Comparison of ENCODE assay signal across 27 cellular contexts in the genomic region with DNA sequence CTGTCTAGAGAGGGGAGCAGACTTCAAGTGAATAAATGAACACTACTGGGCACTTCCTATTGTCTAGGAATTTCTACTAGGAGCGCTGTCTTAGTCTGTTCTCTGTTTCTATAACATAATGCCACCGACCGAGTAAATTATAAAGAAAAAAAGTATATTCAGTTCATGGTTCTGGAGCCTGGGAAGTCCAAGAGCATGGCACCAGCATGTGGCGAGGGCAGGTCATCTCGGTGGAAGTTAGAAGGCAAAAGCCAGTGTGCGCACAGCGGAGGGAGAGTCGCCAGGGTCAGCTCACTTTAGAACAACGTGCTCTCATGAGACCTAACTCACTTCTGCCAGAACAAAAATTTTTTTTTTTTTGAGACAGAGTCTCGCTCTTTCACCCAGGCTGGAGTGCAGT. TPM values are rescaled to one million over a fixed set of nuclear protein-coding genes. Genes with fewer than 3 reads are reported as not detected.
DNase-seq lines count a peak whose midpoint lies in the region; ATAC-seq, FAIRE-seq and TF ChIP-seq lines count a peak whose summit lies in the region.
"Had no signal": no experiment of that assay in that cellular context is flagged by ENCODE, and none has a peak within 500 bp of the region (broad histone marks: within the 10 kb centered on the region; RNA-seq: fewer than 3 reads in every experiment).

No MANE protein-coding gene starts in this region.

- no peak for ATAC-seq in HepG2
- no peak for ATAC-seq in right lobe of liver
- ATAC-seq in GM21381 (IDR thresholded peaks at IDR 0.05; ENCODE audit: unreplicated experiment) = no peak
- no peak for ATAC-seq in GM18498 (IDR thresholded peaks at IDR 0.05; ENCODE audit: unreplicated experiment)
- ATAC-seq: GM12878, GM23338 had no signal

- TF ChIP-seq RAD21 in HepG2 (CRISPR knock-in tag; IDR thresholded peaks at IDR 0.05) = no peak

- H3K36me3 ChIP-seq in HepG2 (replicated peaks in 1 of 2; ENCODE audit: control insufficient read depth in 1 of 2, insufficient read depth in 2 of 2, low read length in 2 of 2) = no peaks in the 10 kb centered on the region
- H3K36me3 ChIP-seq in right lobe of liver = no peaks in the 10 kb centered on the region
- H3K36me3 ChIP-seq in vagina = no peaks in the 10 kb centered on the region
- H3K36me3 ChIP-seq in stomach = no peaks in the 10 kb centered on the region

- H3K36me3 Mint-ChIP-seq in immature natural killer cell (no peaks in the 10 kb centered on the region), nephron (ENCODE audit: low read depth) (no peaks in the 10 kb centered on the region)

- no peak for DNase-seq in HepG2 (ENCODE audit: low spot score)
- no peak for DNase-seq in right lobe of liver
- DNase-seq in immature natural killer cell = no peak
- no peak for DNase-seq in vagina (ENCODE audit: extremely low spot score in 2 of 2)
- no peak for DNase-seq in stomach
- DNase-seq: AML-193, Caco-2, DMS 273 treated with DMSO at 0.1 percent for 48 hours, DMS79 treated with DMSO at 0.1 percent for 48 hours, HCEC 1CT, MV-4-11, NCI-H1105 treated with DMSO at 0.1 percent for 48 hours, NCI-H2029 treated with DMSO at 0.1 percent for 48 hours, NCI-H226, NCI-H510A treated with DMSO at 0.1 percent for 48 hours, NCI-H748 treated with DMSO at 0.1 percent for 48 hours, PC-9, RPMI8226, SHP77 had no signal

- peaks cover 67% of the 10 kb centered on the region for H3K4me1 ChIP-seq in HepG2 (ENCODE audit: insufficient read depth, low read length)
- peaks cover 0 to 6% (median 2%) of the 10 kb centered on the region in 4 donors for H3K4me1 ChIP-seq in right lobe of liver
- H3K4me1 ChIP-seq in vagina = peaks cover 9% of the 10 kb centered on the region
- peaks cover 15 to 27% (median 21%) of the 10 kb centered on the region in 4 donors for H3K4me1 ChIP-seq in stomach

- 81% methylated on average over 10 of the region's 10 CpGs for WGBS in HepG2 (ENCODE audit: low lambda C conversion rate)
- 95% methylated on average over 9 of the region's 10 CpGs for WGBS in right lobe of liver (ENCODE audit: insufficient coverage, low coverage, low lambda C conversion rate, missing lambda C conversion rate)
- 91 to 98% (median 95%) methylated on average over 10 of the region's 10 CpGs for WGBS in stomach, 5 donors

- H3K4me3 ChIP-seq in HepG2 (replicated peaks in 1 of 3; ENCODE audit: insufficient read depth in 1 of 3, low read depth in 2 of 3, low read length in 3 of 3) (no peak overlapping the region), right lobe of liver (no peak overlapping the region), vagina (no peak overlapping the region), stomach (no peak overlapping the region)
- H3K4me3 ChIP-seq: GM12878, GM23338, PC-9, SK-N-MC had no signal

- H3K27me3 ChIP-seq in HepG2 (ENCODE audit: control insufficient read depth in 1 of 2, insufficient read depth in 2 of 2, low read length in 2 of 2) (peaks cover 0 to 1% of the 10 kb centered on the region in 2 experiments; a peak in 1 of 5 replicates), right lobe of liver (no peaks in the 10 kb centered on the region), vagina (no peaks in the 10 kb centered on the region), stomach (peaks cover 0 to 34% (median 0%) of the 10 kb centered on the region in 3 donors)

- H3K9me3 Mint-ChIP-seq in immature natural killer cell (no peaks in the 10 kb centered on the region), nephron (no peaks in the 10 kb centered on the region)
- H3K9me3 Mint-ChIP-seq: IgD-negative memory B cell had no signal

- H3K27ac ChIP-seq in HepG2 (ENCODE audit: extremely low read length, insufficient read depth, low read length) (no peak overlapping the region), right lobe of liver (no peak overlapping the region), vagina (no peak overlapping the region), stomach (no peak overlapping the region)
- H3K27ac ChIP-seq: PC-9, SK-N-MC had no signal

- H4K20me1 ChIP-seq in HepG2 (ENCODE audit: insufficient read depth, low read length) = no peaks in the 10 kb centered on the region

- H3K4me3 Mint-ChIP-seq in immature natural killer cell (peak overlapping the region in 4 of 5 donors; percentile 22 to 71 (median 48)), nephron (peak overlapping the region; percentile 59 to 65 (median 60))
- H3K4me3 Mint-ChIP-seq: GM23338 had no signal

- peaks cover 9 to 16% of the 10 kb centered on the region in 2 donors for H3K4me1 Mint-ChIP-seq in immature natural killer cell
- peaks cover 37% of the 10 kb centered on the region for H3K4me1 Mint-ChIP-seq in nephron

- CTCF ChIA-PET in HepG2 (lab: Yijun Ruan, JAX; ENCODE audit: low intra/inter-chr PET ratio, low total read pairs) = no interaction called here

- POLR2A ChIA-PET in HepG2 (lab: Yijun Ruan, JAX) = no interaction called here

- TF ChIP-seq POLR2A in HepG2 (IDR thresholded peaks at IDR 0.05; ENCODE audit: insufficient read depth in 1 of 2, low read depth in 2 of 2, low read length in 2 of 2) (no peak), right lobe of liver (IDR thresholded peaks at IDR 0.05) (no peak), vagina (IDR thresholded peaks at IDR 0.05) (no peak), stomach (IDR thresholded peaks at IDR 0.05) (no peak)

- H3K27ac Mint-ChIP-seq in immature natural killer cell (no peak overlapping the region), nephron (peak overlapping the region; percentile 12 to 37 (median 18))
- H3K27ac Mint-ChIP-seq: CD14-positive monocyte, GM23338, IgD-negative memory B cell had no signal

- no peak for TF ChIP-seq CTCF in HepG2 (CRISPR knock-in tag; IDR thresholded peaks at IDR 0.05)
- TF ChIP-seq CTCF in right lobe of liver (IDR thresholded peaks at IDR 0.05) = no peak
- no peak for TF ChIP-seq CTCF in nephron (IDR thresholded peaks at IDR 0.05; ENCODE audit: unreplicated experiment in 3 of 3)
- no peak for TF ChIP-seq CTCF in vagina (IDR thresholded peaks at IDR 0.05)
- TF ChIP-seq CTCF in stomach (IDR thresholded peaks at IDR 0.05) = no peak

- no peak for FAIRE-seq in HepG2 (lab: Jason Lieb, UNC)
- FAIRE-seq: GM12878 had no signal

- intact Hi-C loops in HepG2 (cut with micrococcal nuclease; ENCODE audit: unreplicated experiment) (no loop called here), right lobe of liver (cut with DNase I) (no loop called here), vagina (cut with DNase I) (no loop called here), stomach (cut with DNase I; ENCODE audit: low total_unique reads) (loop anchor here (5.0 kb wide), 1 partner anchor 241 kb away; no protein-coding TSS in a partner anchor)

- BruUV-seq in HepG2 (replicated peaks; lab: Mats Ljungman, UMichigan) = no TSS peak

- no peaks in the 10 kb centered on the region for H3K9me3 ChIP-seq in HepG2 (ENCODE audit: low read length)
- H3K9me3 ChIP-seq in right lobe of liver = no peaks in the 10 kb centered on the region
- no peaks in the 10 kb centered on the region for H3K9me3 ChIP-seq in vagina
- H3K9me3 ChIP-seq in stomach = no peaks in the 10 kb centered on the region
- H3K9me3 ChIP-seq: Caco-2 had no signal

- TF ChIP-seq EP300 in HepG2 (IDR thresholded peaks at IDR 0.05; ENCODE audit: low read depth in 2 of 2, low read length in 2 of 2) (no peak), HepG2 (CRISPR knock-in tag; IDR thresholded peaks at IDR 0.05; ENCODE audit: borderline replicate concordance) (no peak), stomach (IDR thresholded peaks at IDR 0.05) (no peak)

- no peak overlapping the region for H2AFZ ChIP-seq in HepG2 (ENCODE audit: low read length)
- H2AFZ ChIP-seq: GM23338, PC-9 had no signal

- H3K79me2 ChIP-seq in HepG2 (ENCODE audit: insufficient read depth, low read length) = no peaks in the 10 kb centered on the region

- in situ Hi-C loops in HepG2 (cut with HindIII; ENCODE audit: extremely low pct_ligation_motif_present, low pct_unique_long_range_greater_than_20kb) = no loop called here

- no peak overlapping the region for H3K9ac ChIP-seq in HepG2 (ENCODE audit: insufficient read depth, low read depth, low read length)

- no peak overlapping the region for H3K4me2 ChIP-seq in HepG2 (ENCODE audit: low read depth, low read length)
- H3K4me2 ChIP-seq: GM23338, PC-9 had no signal

- H3K27me3 Mint-ChIP-seq in immature natural killer cell (ENCODE audit: low read depth in 3 of 3) = peaks cover 5 to 12% (median 9%) of the 10 kb centered on the region in 3 donors
- H3K27me3 Mint-ChIP-seq in nephron (ENCODE audit: low read depth) = peaks cover 14% of the 10 kb centered on the region

RNA-seq across cellular contexts. Expression of gene RPH3AL, which starts 35.5 kb away (rescaled TPM):
- total RNA-seq in HepG2 (2016; rRNA removed; fragmentation: Illumina TruSeq; extraction: Trizol) = 6.7 and 7.8 TPM in 2 replicates
- total RNA-seq in HepG2 (2016; cell fraction: cytosol; rRNA removed; fragmentation: Illumina TruSeq; extraction: Trizol; ENCODE audit: low read depth) = 10.8 and 13.9 TPM in 2 replicates
- total RNA-seq in HepG2 (2016; cell fraction: insoluble cytoplasmic fraction; rRNA removed; fragmentation: Illumina TruSeq; extraction: Trizol) = 8.0 and 8.6 TPM in 2 replicates
- 12.1 and 13.4 TPM in 2 replicates for total RNA-seq in HepG2 (2016; cell fraction: membrane; rRNA removed; fragmentation: Illumina TruSeq; extraction: Trizol)
- total RNA-seq in HepG2 (2016; cell fraction: nucleus; rRNA removed; fragmentation: Illumina TruSeq; extraction: Trizol) = 6.4 and 8.4 TPM in 2 replicates
- 16.4 and 20.7 TPM in 2 replicates for polyA plus RNA-seq in HepG2 (2011; rRNA removed)
- polyA plus RNA-seq in HepG2 (2011; cell fraction: cytosol; rRNA removed) = 14.3 and 17.0 TPM in 2 replicates
- 21.3 and 26.7 TPM in 2 replicates for polyA plus RNA-seq in HepG2 (2011; cell fraction: nucleus; rRNA removed)
- polyA plus RNA-seq in HepG2 (2012) = 11.7 and 14.0 TPM in 2 replicates
- polyA plus RNA-seq in HepG2 (2016; cell fraction: cytosol; fragmentation: Illumina TruSeq; extraction: Trizol; ENCODE audit: low read depth) = 4.1 and 4.3 TPM in 2 replicates
- polyA plus RNA-seq in HepG2 (2016; cell fraction: insoluble cytoplasmic fraction; fragmentation: Illumina TruSeq; extraction: Trizol; ENCODE audit: low read depth) = 6.7 and 7.3 TPM in 2 replicates
- polyA plus RNA-seq in HepG2 (2016; cell fraction: membrane; fragmentation: Illumina TruSeq; extraction: Trizol; ENCODE audit: low read depth) = 9.3 and 12.3 TPM in 2 replicates
- 8.0 and 9.6 TPM in 2 replicates for polyA plus RNA-seq in HepG2 (2016; cell fraction: nucleus; fragmentation: Illumina TruSeq; extraction: Trizol; ENCODE audit: insufficient read depth, low read depth)
- polyA minus RNA-seq in HepG2 (2011; rRNA and poly(A)+ RNA removed; ENCODE audit: low replicate concordance) = 4.7 and 30.0 TPM in 2 replicates
- polyA minus RNA-seq in HepG2 (2011; cell fraction: cytosol; rRNA and poly(A)+ RNA removed) = 12.5 TPM in 2 replicates
- polyA minus RNA-seq in HepG2 (2011; cell fraction: nucleus; rRNA and poly(A)+ RNA removed) = 29.4 and 31.1 TPM in 2 replicates
- total RNA-seq in right lobe of liver = 10 to 100 TPM; 17.6 to 74.0 (median 25.7) TPM
- 10 to 100 TPM in 1 of 3 donors, 1 to 10 TPM in 2; 4.2 to 10.3 (median 4.5) TPM for polyA plus RNA-seq in immature natural killer cell
- 43.5 TPM for total RNA-seq in vagina
- total RNA-seq in stomach = 10 to 100 TPM in 3 of 5 donors, 1 to 10 TPM in 2; 4.9 to 38.5 (median 16.0) TPM
- polyA plus RNA-seq in stomach = 10 to 100 TPM in 2 of 3 donors, 1 to 10 TPM in 1; 5.1 to 20.0 (median 18.9) TPM

RNA-seq across cellular contexts. Expression of gene RFLNB, which starts 57.7 kb away (rescaled TPM):
- 21.3 and 22.8 TPM in 2 replicates for total RNA-seq in HepG2 (2016; rRNA removed; fragmentation: Illumina TruSeq; extraction: Trizol)
- total RNA-seq in HepG2 (2016; cell fraction: cytosol; rRNA removed; fragmentation: Illumina TruSeq; extraction: Trizol; ENCODE audit: low read depth) = 27.1 and 28.5 TPM in 2 replicates
- total RNA-seq in HepG2 (2016; cell fraction: insoluble cytoplasmic fraction; rRNA removed; fragmentation: Illumina TruSeq; extraction: Trizol) = 19.3 and 21.8 TPM in 2 replicates
- total RNA-seq in HepG2 (2016; cell fraction: membrane; rRNA removed; fragmentation: Illumina TruSeq; extraction: Trizol) = 58.7 and 64.2 TPM in 2 replicates
- total RNA-seq in HepG2 (2016; cell fraction: nucleus; rRNA removed; fragmentation: Illumina TruSeq; extraction: Trizol) = 8.7 and 10.1 TPM in 2 replicates
- 3.1 and 3.2 TPM in 2 replicates for polyA plus RNA-seq in HepG2 (2011; rRNA removed)
- polyA plus RNA-seq in HepG2 (2011; cell fraction: cytosol; rRNA removed) = 3.4 and 4.0 TPM in 2 replicates
- polyA plus RNA-seq in HepG2 (2011; cell fraction: nucleus; rRNA removed) = 2.1 and 2.5 TPM in 2 replicates
- 7.5 and 10.7 TPM in 2 replicates for polyA plus RNA-seq in HepG2 (2012)
- 44.9 and 45.8 TPM in 2 replicates for polyA plus RNA-seq in HepG2 (2016; cell fraction: cytosol; fragmentation: Illumina TruSeq; extraction: Trizol; ENCODE audit: low read depth)
- polyA plus RNA-seq in HepG2 (2016; cell fraction: insoluble cytoplasmic fraction; fragmentation: Illumina TruSeq; extraction: Trizol; ENCODE audit: low read depth) = 23.3 and 26.8 TPM in 2 replicates
- polyA plus RNA-seq in HepG2 (2016; cell fraction: membrane; fragmentation: Illumina TruSeq; extraction: Trizol; ENCODE audit: low read depth) = 59.7 and 67.0 TPM in 2 replicates
- 18.9 and 19.1 TPM in 2 replicates for polyA plus RNA-seq in HepG2 (2016; cell fraction: nucleus; fragmentation: Illumina TruSeq; extraction: Trizol; ENCODE audit: insufficient read depth, low read depth)
- polyA minus RNA-seq in HepG2 (2011; rRNA and poly(A)+ RNA removed; ENCODE audit: low replicate concordance) = 5.3 TPM in 1 of 2 replicates, not detected in the other
- 3.7 and 4.5 TPM in 2 replicates for polyA minus RNA-seq in HepG2 (2011; cell fraction: cytosol; rRNA and poly(A)+ RNA removed)
- 0.90 and 1.4 TPM in 2 replicates for polyA minus RNA-seq in HepG2 (2011; cell fraction: nucleus; rRNA and poly(A)+ RNA removed)
- 1 to 10 TPM; 1.4 to 7.3 (median 4.1) TPM for total RNA-seq in right lobe of liver
- polyA plus RNA-seq in immature natural killer cell = 10 to 100 TPM in 2 of 3 donors, 1 to 10 TPM in 1; 7.0 to 16.4 (median 10.4) TPM
- total RNA-seq in vagina = 12.5 TPM
- total RNA-seq in stomach = 10 to 100 TPM in 3 of 5 donors, 1 to 10 TPM in 2; 6.2 to 23.9 (median 15.4) TPM
- 10 to 100 TPM in 2 of 3 donors, 1 to 10 TPM in 1; 4.0 to 39.0 (median 34.5) TPM for polyA plus RNA-seq in stomach

Comparison
In these comparisons a context has a peak if more than half of its experiments do, and no peak if none do; other contexts are left out.
1. H3K27ac Mint-ChIP-seq: peak in nephron (3 of 3); none in immature natural killer cell (0 of 6).